8 cellular contexts compared by ENCODE assay signal in genomic region chr1:62783736-62784508, GRCh38. TPM values are rescaled to one million over a fixed set of nuclear protein-coding genes. Genes with fewer than 3 reads are reported as not detected.
DNase-seq lines count a peak whose midpoint lies in the region; ATAC-seq and TF ChIP-seq lines count a peak whose summit lies in the region.

Gene ATG4C (plus strand): TSS chr1:62784132. CDS start chr1:62803787, 19,655 bp downstream.

- H4K20me1 ChIP-seq in hepatocyte (ENCODE audit: insufficient read depth, poor library complexity, severe bottlenecking) = no peaks in the 10 kb centered on the region

- ATAC-seq in GM18505 (IDR thresholded peaks at IDR 0.05; ENCODE audit: unreplicated experiment) (peak; percentile 92), HG02970 (IDR thresholded peaks at IDR 0.05; ENCODE audit: low FRiP score, unreplicated experiment) (peak; percentile 91)

- H3K4me1 Mint-ChIP-seq in T-helper 2 cell treated with Interferon-gamma antibody and Interleukin-4, amounts not matched to agents 5 μg/mL and 100 μg/mL, for 36 hours (ENCODE audit: low read depth) = peaks cover 8% of the 10 kb centered on the region

- H3K27ac ChIP-seq in hepatocyte = peak within 1 kb of the TSS; percentile 94

- H3K36me3 ChIP-seq in hepatocyte (replicated peaks; ENCODE audit: insufficient read depth, low read depth) = no peaks in the 10 kb centered on the region

- peaks cover 17% of the 10 kb centered on the region for H3K79me2 ChIP-seq in hepatocyte

- peak; percentile 91 for TF ChIP-seq POLR2A in GM18505 (IDR thresholded peaks at IDR 0.05; ENCODE audit: borderline replicate concordance, extremely low read depth, insufficient read depth, insufficient read length)

- H2AFZ ChIP-seq in hepatocyte = peak within 1 kb of the TSS; percentile 81

- no peak within 1 kb of the TSS for H3K4me3 Mint-ChIP-seq in T-helper 2 cell treated with Interferon-gamma antibody and Interleukin-4, amounts not matched to agents 5 μg/mL and 100 μg/mL, for 36 hours

- H3K27me3 ChIP-seq in hepatocyte = no peaks in the 10 kb centered on the region

- no peak within 1 kb of the TSS for H3K27ac Mint-ChIP-seq in T-helper 2 cell treated with Interferon-gamma antibody and Interleukin-4, amounts not matched to agents 5 μg/mL and 100 μg/mL, for 36 hours

- H3K9me3 Mint-ChIP-seq in T-helper 2 cell treated with Interferon-gamma antibody and Interleukin-4, amounts not matched to agents 5 μg/mL and 100 μg/mL, for 36 hours = no peaks in the 10 kb centered on the region

- in situ Hi-C loops in astrocyte of the cerebellum (cut with HindIII; ENCODE audit: low sequenced_read_pairs) = no loop called here

- peak within 1 kb of the TSS; percentile 92 for H3K4me2 ChIP-seq in hepatocyte

- peaks cover 6% of the 10 kb centered on the region for H3K4me1 ChIP-seq in hepatocyte (ENCODE audit: insufficient read depth)

- H3K36me3 Mint-ChIP-seq in T-helper 2 cell treated with Interferon-gamma antibody and Interleukin-4, amounts not matched to agents 5 μg/mL and 100 μg/mL, for 36 hours (ENCODE audit: low read depth) = no peaks in the 10 kb centered on the region

- H3K27me3 Mint-ChIP-seq in T-helper 2 cell treated with Interferon-gamma antibody and Interleukin-4, amounts not matched to agents 5 μg/mL and 100 μg/mL, for 36 hours (ENCODE audit: low read depth) = peaks cover 15% of the 10 kb centered on the region

- TF ChIP-seq CTCF in astrocyte of the cerebellum (IDR thresholded peaks at IDR 0.05; ENCODE audit: low read depth, low read length, missing control alignments) (no peak), hepatocyte (IDR thresholded peaks at IDR 0.05; ENCODE audit: poor library complexity) (no peak)

- DNase-seq in NCI-H187 treated with DMSO at 0.1 percent for 48 hours (lab: John Stamatoyannopoulos, UW) = peak; percentile 77
- DNase-seq in T-helper 2 cell treated with Interferon-gamma antibody and Interleukin-4, amounts not matched to agents 5 μg/mL and 100 μg/mL, for 36 hours (ENCODE audit: low spot score) = peak; percentile 92
- peak; percentile 92 for DNase-seq in astrocyte of the cerebellum (ENCODE audit: low read depth)
- peak; percentile 96 for DNase-seq in hepatocyte (ENCODE audit: low spot score)
- peak; percentile 98 for DNase-seq in renal cortical epithelial cell (ENCODE audit: low read depth)
- DNase-seq in cortex of kidney (lab: John Stamatoyannopoulos, UW) = no peak

- H3K4me3 ChIP-seq in astrocyte of the cerebellum (ENCODE audit: low read depth, low read length) (peak within 1 kb of the TSS; percentile 91), hepatocyte (peak within 1 kb of the TSS; percentile 80)

- no peaks in the 10 kb centered on the region for H3K9me3 ChIP-seq in hepatocyte (ENCODE audit: low read depth)

- WGBS in hepatocyte (ENCODE audit: low lambda C conversion rate, missing lambda C conversion rate) = under 1% methylated on average over 38 of the region's 38 CpGs

- H3K9me2 ChIP-seq in hepatocyte (replicated peaks; ENCODE audit: insufficient read depth) = no peaks in the 10 kb centered on the region

RNA-seq across cellular contexts. Expression of gene ATG4C, which starts in this region (rescaled TPM):
- total RNA-seq in hepatocyte (8.3 and 10.6 TPM in 2 replicates), renal cortical epithelial cell (8.9 and 10.6 TPM in 2 replicates)
- 6.8 and 7.2 TPM in 2 replicates for polyA plus RNA-seq in hepatocyte
